8 cellular contexts compared by ENCODE assay signal in the genomic region with DNA sequence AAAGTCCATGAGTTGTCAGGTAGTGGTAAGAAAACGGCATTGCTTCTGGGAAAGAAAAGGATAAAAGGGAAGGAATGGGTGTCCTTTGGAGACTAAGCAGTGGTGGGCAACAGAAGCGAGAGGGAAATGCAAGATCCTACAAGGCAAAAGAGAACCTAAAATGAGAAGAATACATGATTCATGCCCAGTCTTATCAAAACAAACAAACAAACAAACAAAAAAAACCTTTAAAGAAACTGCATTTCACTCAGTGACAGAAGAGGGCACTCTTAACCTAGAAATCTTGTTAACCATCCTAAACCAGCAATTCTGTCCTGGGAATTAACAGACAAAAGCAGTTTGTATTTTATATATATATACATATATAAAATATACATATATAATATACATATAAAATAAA.
DNase-seq lines count a peak whose midpoint lies in the region; ATAC-seq and TF ChIP-seq lines count a peak whose summit lies in the region.

No MANE protein-coding gene starts in this region.

- no peaks in the 10 kb centered on the region for H3K27me3 Mint-ChIP-seq in CD8-positive, alpha-beta T cell (ENCODE audit: low read depth)
- no peaks in the 10 kb centered on the region for H3K27me3 Mint-ChIP-seq in WTC11 (ENCODE audit: low read depth)
- H3K27me3 Mint-ChIP-seq in naive thymus-derived CD4-positive, alpha-beta T cell: no peaks in the 10 kb centered on the region
- no peaks in the 10 kb centered on the region for H3K27me3 Mint-ChIP-seq in activated CD4-positive, alpha-beta T cell treated with anti-CD3 and anti-CD28 coated beads, Interleukin-2, amount 10 ng/mL, durations not matched to agents 24 days and 14 days

- H3K27ac Mint-ChIP-seq in CD8-positive, alpha-beta T cell: no peak overlapping the region
- H3K27ac Mint-ChIP-seq in WTC11: peak overlapping the region; percentile 22; the same call in 1 of the 2 replicates
- no peak overlapping the region for H3K27ac Mint-ChIP-seq in naive thymus-derived CD4-positive, alpha-beta T cell
- H3K27ac Mint-ChIP-seq in activated CD4-positive, alpha-beta T cell treated with anti-CD3 and anti-CD28 coated beads, Interleukin-2, amount 10 ng/mL, durations not matched to agents 24 days and 14 days: no peak overlapping the region

- intact Hi-C loops in CD8-positive, alpha-beta T cell (cut with DNase I, micrococcal nuclease): loop anchor here (1.0 to 5.0 kb wide), 3 partner anchors 274 to 706 kb away; no protein-coding TSS in a partner anchor
- intact Hi-C loops in naive thymus-derived CD4-positive, alpha-beta T cell (cut with micrococcal nuclease): loop anchor here (1.0 to 10.0 kb wide), 2 partner anchors 275 to 708 kb away; no protein-coding TSS in a partner anchor
- intact Hi-C loops in activated CD4-positive, alpha-beta T cell treated with anti-CD3 and anti-CD28 coated beads, Interleukin-2, amount 10 ng/mL, durations not matched to agents 24 days and 14 days (cut with micrococcal nuclease): loop anchor here (1.0 to 5.0 kb wide), 2 partner anchors 275 to 706 kb away; no protein-coding TSS in a partner anchor

- no peaks in the 10 kb centered on the region for H3K4me1 Mint-ChIP-seq in CD8-positive, alpha-beta T cell (ENCODE audit: low read depth)
- H3K4me1 Mint-ChIP-seq in WTC11: peaks cover 4% of the 10 kb centered on the region
- peaks cover 0 to 4% (median 0%) of the 10 kb centered on the region in 7 donors for H3K4me1 Mint-ChIP-seq in naive thymus-derived CD4-positive, alpha-beta T cell
- no peaks in the 10 kb centered on the region for H3K4me1 Mint-ChIP-seq in activated CD4-positive, alpha-beta T cell treated with anti-CD3 and anti-CD28 coated beads, Interleukin-2, amount 10 ng/mL, durations not matched to agents 24 days and 14 days

- H3K4me3 Mint-ChIP-seq in CD8-positive, alpha-beta T cell: no peak overlapping the region
- no peak overlapping the region for H3K4me3 Mint-ChIP-seq in WTC11
- H3K4me3 Mint-ChIP-seq in naive thymus-derived CD4-positive, alpha-beta T cell: no peak overlapping the region
- H3K4me3 Mint-ChIP-seq in activated CD4-positive, alpha-beta T cell treated with anti-CD3 and anti-CD28 coated beads, Interleukin-2, amount 10 ng/mL, durations not matched to agents 24 days and 14 days: no peak overlapping the region

- no peaks in the 10 kb centered on the region for H3K9me3 ChIP-seq in CD8-positive, alpha-beta T cell (ENCODE audit: low read length)
- no peaks in the 10 kb centered on the region for H3K9me3 ChIP-seq in naive thymus-derived CD4-positive, alpha-beta T cell (ENCODE audit: control insufficient read depth in 2 of 3, low read length in 3 of 3)

- no peaks in the 10 kb centered on the region for H3K4me1 ChIP-seq in CD8-positive, alpha-beta T cell (ENCODE audit: insufficient read depth, low read length)
- no peaks in the 10 kb centered on the region for H3K4me1 ChIP-seq in naive thymus-derived CD4-positive, alpha-beta T cell (ENCODE audit: control insufficient read depth in 2 of 2, insufficient read depth in 2 of 2, low read length in 2 of 2)

- no peaks in the 10 kb centered on the region for H3K27me3 ChIP-seq in CD8-positive, alpha-beta T cell (ENCODE audit: insufficient read depth, low read length)
- no peaks in the 10 kb centered on the region for H3K27me3 ChIP-seq in naive thymus-derived CD4-positive, alpha-beta T cell (ENCODE audit: control insufficient read depth in 2 of 2, insufficient read depth in 2 of 2, low read length in 2 of 2)

- no peaks in the 10 kb centered on the region for H3K36me3 ChIP-seq in CD8-positive, alpha-beta T cell (ENCODE audit: insufficient read depth, low read length)
- H3K36me3 ChIP-seq in naive thymus-derived CD4-positive, alpha-beta T cell (ENCODE audit: control insufficient read depth in 2 of 3, insufficient read depth in 3 of 3, low read length in 3 of 3): no peaks in the 10 kb centered on the region

- no peaks in the 10 kb centered on the region for H3K9me3 Mint-ChIP-seq in CD8-positive, alpha-beta T cell
- H3K9me3 Mint-ChIP-seq in WTC11: peaks cover 11% of the 10 kb centered on the region
- H3K9me3 Mint-ChIP-seq in naive thymus-derived CD4-positive, alpha-beta T cell: peaks cover 0 to 4% (median 0%) of the 10 kb centered on the region in 11 donors
- H3K9me3 Mint-ChIP-seq in activated CD4-positive, alpha-beta T cell treated with anti-CD3 and anti-CD28 coated beads, Interleukin-2, amount 10 ng/mL, durations not matched to agents 24 days and 14 days: no peaks in the 10 kb centered on the region

- DNase-seq in CD8-positive, alpha-beta T cell: no peak
- DNase-seq in Jurkat, Clone E6-1 (ENCODE audit: low read depth, low spot score): peak; percentile 15
- DNase-seq in WTC11 (ENCODE audit: low spot score) (no peak), left lobe of liver (ENCODE audit: low spot score) (no peak)
- no peak for DNase-seq in stimulated activated naive CD8-positive, alpha-beta T cell treated with anti-CD3 and anti-CD28 coated beads, Interleukin-15, Interleukin-2, amounts not matched to agents 100 U/mL and 50 U/mL, for 24 hours
- DNase-seq in naive thymus-derived CD4-positive, alpha-beta T cell: no peak
- no peak for DNase-seq in activated CD4-positive, alpha-beta T cell treated with anti-CD3 and anti-CD28 coated beads, Interleukin-2, amount 10 ng/mL, durations not matched to agents 24 days and 14 days

- no peak overlapping the region for H3K27ac ChIP-seq in CD8-positive, alpha-beta T cell (ENCODE audit: low read depth, low read length)
- no peak overlapping the region for H3K27ac ChIP-seq in naive thymus-derived CD4-positive, alpha-beta T cell (ENCODE audit: low read depth, low read length)

- H3K36me3 Mint-ChIP-seq in CD8-positive, alpha-beta T cell: peaks cover 21% of the 10 kb centered on the region
- peaks cover 4% of the 10 kb centered on the region; the same call in 1 of the 2 replicates for H3K36me3 Mint-ChIP-seq in WTC11
- peaks cover 5 to 19% (median 7%) of the 10 kb centered on the region in 5 donors for H3K36me3 Mint-ChIP-seq in naive thymus-derived CD4-positive, alpha-beta T cell
- peaks cover 10% of the 10 kb centered on the region for H3K36me3 Mint-ChIP-seq in activated CD4-positive, alpha-beta T cell treated with anti-CD3 and anti-CD28 coated beads, Interleukin-2, amount 10 ng/mL, durations not matched to agents 24 days and 14 days (ENCODE audit: low read depth)

- ATAC-seq in CD8-positive, alpha-beta T cell: no peak
- ATAC-seq in WTC11 (no peak; the same call in 1 of the 2 replicates), left lobe of liver (peak; percentile 59), GM21723 (IDR thresholded peaks at IDR 0.05; ENCODE audit: unreplicated experiment) (no peak)
- ATAC-seq in stimulated activated naive CD8-positive, alpha-beta T cell treated with anti-CD3 and anti-CD28 coated beads, Interleukin-15, Interleukin-2, amounts not matched to agents 100 U/mL and 50 U/mL, for 24 hours: no peak
- ATAC-seq in naive thymus-derived CD4-positive, alpha-beta T cell: no peak

- POLR2A ChIA-PET in CD8-positive, alpha-beta T cell (lab: Charles Lee): no interaction called here
- POLR2A ChIA-PET in WTC11 (lab: Charles Lee): no interaction called here
- POLR2A ChIA-PET in naive thymus-derived CD4-positive, alpha-beta T cell (lab: Charles Lee): no interaction called here

- peak; percentile 55 for TF ChIP-seq CTCF in CD8-positive, alpha-beta T cell (IDR thresholded peaks at IDR 0.05)
- TF ChIP-seq CTCF in WTC11 (IDR thresholded peaks at IDR 0.05): peak; percentile 53

- H3K4me3 ChIP-seq in CD8-positive, alpha-beta T cell (ENCODE audit: low read depth, low read length): no peak overlapping the region
- H3K4me3 ChIP-seq in Jurkat, Clone E6-1 (ENCODE audit: low read length): no peak overlapping the region
- H3K4me3 ChIP-seq in naive thymus-derived CD4-positive, alpha-beta T cell (ENCODE audit: low read length): no peak overlapping the region

- CTCF ChIA-PET in CD8-positive, alpha-beta T cell (lab: Charles Lee): interaction anchor here (0.6 to 2.5 kb wide), 6 partner anchors 11 to 320 kb away, joined by 3 to 22 read pairs (median 4); no protein-coding TSS in a partner anchor
- CTCF ChIA-PET in WTC11 (lab: Charles Lee): interaction anchor here (0.5 to 1.4 kb wide), 4 partner anchors 26 to 433 kb away, joined by 3 to 6 read pairs (median 4); no protein-coding TSS in a partner anchor
- CTCF ChIA-PET in naive thymus-derived CD4-positive, alpha-beta T cell (lab: Charles Lee): interaction anchor here (0.7 to 2.2 kb wide), 7 partner anchors 20 to 560 kb away, joined by 3 to 5 read pairs (median 3); no protein-coding TSS in a partner anchor

TF ChIP-seq in WTC11, 78 proteins besides CTCF, POLR2A, EP300 and RAD21 (continues in another document):
- no peak for TF ChIP-seq NFE2L1 (CRISPR knock-in tag; IDR thresholded peaks at IDR 0.05)
- TF ChIP-seq RELA (CRISPR knock-in tag; IDR thresholded peaks at IDR 0.05; ENCODE audit: borderline replicate concordance): no peak
- TF ChIP-seq IRF2 (CRISPR knock-in tag; IDR thresholded peaks at IDR 0.05; ENCODE audit: borderline replicate concordance, low read depth): no peak
- TF ChIP-seq, protein P1, sequence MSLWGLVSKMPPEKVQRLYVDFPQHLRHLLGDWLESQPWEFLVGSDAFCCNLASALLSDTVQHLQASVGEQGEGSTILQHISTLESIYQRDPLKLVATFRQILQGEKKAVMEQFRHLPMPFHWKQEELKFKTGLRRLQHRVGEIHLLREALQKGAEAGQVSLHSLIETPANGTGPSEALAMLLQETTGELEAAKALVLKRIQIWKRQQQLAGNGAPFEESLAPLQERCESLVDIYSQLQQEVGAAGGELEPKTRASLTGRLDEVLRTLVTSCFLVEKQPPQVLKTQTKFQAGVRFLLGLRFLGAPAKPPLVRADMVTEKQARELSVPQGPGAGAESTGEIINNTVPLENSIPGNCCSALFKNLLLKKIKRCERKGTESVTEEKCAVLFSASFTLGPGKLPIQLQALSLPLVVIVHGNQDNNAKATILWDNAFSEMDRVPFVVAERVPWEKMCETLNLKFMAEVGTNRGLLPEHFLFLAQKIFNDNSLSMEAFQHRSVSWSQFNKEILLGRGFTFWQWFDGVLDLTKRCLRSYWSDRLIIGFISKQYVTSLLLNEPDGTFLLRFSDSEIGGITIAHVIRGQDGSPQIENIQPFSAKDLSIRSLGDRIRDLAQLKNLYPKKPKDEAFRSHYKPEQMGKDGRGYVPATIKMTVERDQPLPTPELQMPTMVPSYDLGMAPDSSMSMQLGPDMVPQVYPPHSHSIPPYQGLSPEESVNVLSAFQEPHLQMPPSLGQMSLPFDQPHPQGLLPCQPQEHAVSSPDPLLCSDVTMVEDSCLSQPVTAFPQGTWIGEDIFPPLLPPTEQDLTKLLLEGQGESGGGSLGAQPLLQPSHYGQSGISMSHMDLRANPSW (CRISPR knock-in tag; conservative IDR thresholded peaks at IDR 0.05; ENCODE audit: low read depth): no peak
- TF ChIP-seq NFATC4 (CRISPR knock-in tag; IDR thresholded peaks at IDR 0.05): no peak
- TF ChIP-seq CREM (CRISPR knock-in tag; IDR thresholded peaks at IDR 0.05): no peak
